Comparison of ENCODE assay signal across 8 cellular contexts in genomic region chr9:35748858-35749514, GRCh38. TPM values are rescaled to one million over a fixed set of nuclear protein-coding genes. Genes with fewer than 3 reads are reported as not detected.
DNase-seq lines count a peak whose midpoint lies in the region; ATAC-seq and TF ChIP-seq lines count a peak whose summit lies in the region.

GBA2 (minus strand) TSS chr9:35749228; CDS start chr9:35748704, 524 bp downstream.
RGP1 (plus strand) TSS chr9:35749287; CDS start chr9:35749756, 469 bp downstream.

- peak; percentile 62 for ATAC-seq in GM19468 (IDR thresholded peaks at IDR 0.05; ENCODE audit: extremely low read depth, unreplicated experiment)
- ATAC-seq in activated T-cell treated with anti-CD3 and anti-CD28 coated beads, Interleukin-2, amount 50 U/mL, for 72 hours (replicated peaks in 1 of 2) = peak; percentile 90

- H3K4me1 Mint-ChIP-seq in activated T-cell treated with anti-CD3 and anti-CD28 coated beads, Interleukin-2, amount 50 U/mL, for 72 hours (ENCODE audit: low read depth) = peaks cover 52% of the 10 kb centered on the region
- H3K4me1 Mint-ChIP-seq in stimulated activated naive CD8-positive, alpha-beta T cell treated with anti-CD3 and anti-CD28 coated beads, Interleukin-15, Interleukin-2, amounts not matched to agents 100 ng/mL and 50 ng/mL, for 24 hours (ENCODE audit: low read depth) = peaks cover 39% of the 10 kb centered on the region

- H3K36me3 ChIP-seq in esophagus (ENCODE audit: control insufficient read depth in 2 of 2, insufficient read depth in 2 of 2, low read length in 1 of 2) = peaks cover 12 to 38% of the 10 kb centered on the region in 2 donors

- no peaks in the 10 kb centered on the region for H3K9me3 Mint-ChIP-seq in activated T-cell treated with anti-CD3 and anti-CD28 coated beads, Interleukin-2, amount 50 U/mL, for 72 hours
- no peaks in the 10 kb centered on the region for H3K9me3 Mint-ChIP-seq in stimulated activated naive CD8-positive, alpha-beta T cell treated with anti-CD3 and anti-CD28 coated beads, Interleukin-15, Interleukin-2, amounts not matched to agents 100 ng/mL and 50 ng/mL, for 24 hours

- peak within 1 kb of the TSS; percentile 89 for H3K27ac Mint-ChIP-seq in activated T-cell treated with anti-CD3 and anti-CD28 coated beads, Interleukin-2, amount 50 U/mL, for 72 hours
- peak within 1 kb of the TSS; percentile 85 for H3K27ac Mint-ChIP-seq in stimulated activated naive CD8-positive, alpha-beta T cell treated with anti-CD3 and anti-CD28 coated beads, Interleukin-15, Interleukin-2, amounts not matched to agents 100 ng/mL and 50 ng/mL, for 24 hours

- H3K27me3 ChIP-seq in HL-60 (ENCODE audit: insufficient read depth, poor library complexity, severe bottlenecking) (no peaks in the 10 kb centered on the region), esophagus (ENCODE audit: control insufficient read depth in 1 of 2, insufficient read depth in 2 of 2, low read length in 2 of 2) (no peaks in the 10 kb centered on the region)

- H3K9me3 ChIP-seq in esophagus (ENCODE audit: control insufficient read depth in 2 of 2, insufficient read depth in 1 of 2, low read depth in 1 of 2, low read length in 1 of 2) = no peaks in the 10 kb centered on the region

- WGBS in esophagus, 2 donors = 0% methylated on average over 55 to 69 of the region's 69 CpGs

- peaks cover 2 to 5% of the 10 kb centered on the region in 2 donors for H3K4me1 ChIP-seq in esophagus (ENCODE audit: control insufficient read depth in 2 of 2, insufficient read depth in 2 of 2, low read length in 1 of 2)

- H3K4me3 Mint-ChIP-seq in activated T-cell treated with anti-CD3 and anti-CD28 coated beads, Interleukin-2, amount 50 U/mL, for 72 hours = peak within 1 kb of the TSS; percentile 97
- H3K4me3 Mint-ChIP-seq in stimulated activated naive CD8-positive, alpha-beta T cell treated with anti-CD3 and anti-CD28 coated beads, Interleukin-15, Interleukin-2, amounts not matched to agents 100 ng/mL and 50 ng/mL, for 24 hours = peak within 1 kb of the TSS; percentile 89

- H3K36me3 Mint-ChIP-seq in activated T-cell treated with anti-CD3 and anti-CD28 coated beads, Interleukin-2, amount 50 U/mL, for 72 hours (ENCODE audit: insufficient read depth in 2 of 2) = peaks cover 2 to 5% of the 10 kb centered on the region in 2 donors
- H3K36me3 Mint-ChIP-seq in stimulated activated naive CD8-positive, alpha-beta T cell treated with anti-CD3 and anti-CD28 coated beads, Interleukin-15, Interleukin-2, amounts not matched to agents 100 ng/mL and 50 ng/mL, for 24 hours (ENCODE audit: low read depth) = peaks cover 23% of the 10 kb centered on the region

- TF ChIP-seq CTCF in HL-60 (IDR thresholded peaks at IDR 0.05; ENCODE audit: insufficient read depth, low read length) = no peak

- H3K27me3 Mint-ChIP-seq in activated T-cell treated with anti-CD3 and anti-CD28 coated beads, Interleukin-2, amount 50 U/mL, for 72 hours (ENCODE audit: low read depth) = no peaks in the 10 kb centered on the region
- no peaks in the 10 kb centered on the region for H3K27me3 Mint-ChIP-seq in stimulated activated naive CD8-positive, alpha-beta T cell treated with anti-CD3 and anti-CD28 coated beads, Interleukin-15, Interleukin-2, amounts not matched to agents 100 ng/mL and 50 ng/mL, for 24 hours

- DNase-seq in COR-L47 (lab: John Stamatoyannopoulos, UW) = peak; percentile 74
- DNase-seq in HL-60 (ENCODE audit: low read depth in 1 of 2, low spot score in 1 of 2) = peak; percentile 65 to 68
- DNase-seq in OCI-M1 (lab: John Stamatoyannopoulos, UW) = peak; percentile 83
- DNase-seq in activated T-cell treated with anti-CD3 and anti-CD28 coated beads, Interleukin-2, amount 50 U/mL, for 72 hours = peak; percentile 83 to 89
- peak; percentile 81 for DNase-seq in mucosa of gallbladder (ENCODE audit: low spot score)

- H3K27ac ChIP-seq in HL-60 (replicated peaks) (peak within 1 kb of the TSS; percentile 61), esophagus (ENCODE audit: low read depth in 2 of 2, low read length in 1 of 2) (peak within 1 kb of the TSS; percentile 86 to 93)

- H3K4me3 ChIP-seq in HL-60 (replicated peaks; ENCODE audit: insufficient read depth, low read length) (peak within 1 kb of the TSS; percentile 88), esophagus (ENCODE audit: low read depth in 1 of 2, low read length in 2 of 2) (peak within 1 kb of the TSS; percentile 81 to 96)

RNA-seq across cellular contexts. Expression of gene GBA2, which starts in this region (rescaled TPM):
- 10 to 100 TPM; 37.7 to 38.4 TPM for total RNA-seq in activated T-cell treated with anti-CD3 and anti-CD28 coated beads, Interleukin-2, amount 50 U/mL, for 72 hours
- 10 to 100 TPM; 26.7 to 45.8 TPM for polyA plus RNA-seq in esophagus
- total RNA-seq in mucosa of gallbladder = 161 TPM

RNA-seq across cellular contexts. Expression of gene RGP1, which starts in this region (rescaled TPM):
- total RNA-seq in activated T-cell treated with anti-CD3 and anti-CD28 coated beads, Interleukin-2, amount 50 U/mL, for 72 hours = 10 to 100 TPM; 32.5 TPM
- polyA plus RNA-seq in esophagus = 1 to 10 TPM; 5.3 to 6.3 TPM
- 36.6 TPM for total RNA-seq in mucosa of gallbladder

Comparison
In these comparisons a context has a peak if more than half of its experiments do, and no peak if none do; other contexts are left out.
1. Peak in every context shown above with its lines: DNase-seq, ATAC-seq, H3K4me3 ChIP-seq and H3K27ac ChIP-seq.